In the genomic region with DNA sequence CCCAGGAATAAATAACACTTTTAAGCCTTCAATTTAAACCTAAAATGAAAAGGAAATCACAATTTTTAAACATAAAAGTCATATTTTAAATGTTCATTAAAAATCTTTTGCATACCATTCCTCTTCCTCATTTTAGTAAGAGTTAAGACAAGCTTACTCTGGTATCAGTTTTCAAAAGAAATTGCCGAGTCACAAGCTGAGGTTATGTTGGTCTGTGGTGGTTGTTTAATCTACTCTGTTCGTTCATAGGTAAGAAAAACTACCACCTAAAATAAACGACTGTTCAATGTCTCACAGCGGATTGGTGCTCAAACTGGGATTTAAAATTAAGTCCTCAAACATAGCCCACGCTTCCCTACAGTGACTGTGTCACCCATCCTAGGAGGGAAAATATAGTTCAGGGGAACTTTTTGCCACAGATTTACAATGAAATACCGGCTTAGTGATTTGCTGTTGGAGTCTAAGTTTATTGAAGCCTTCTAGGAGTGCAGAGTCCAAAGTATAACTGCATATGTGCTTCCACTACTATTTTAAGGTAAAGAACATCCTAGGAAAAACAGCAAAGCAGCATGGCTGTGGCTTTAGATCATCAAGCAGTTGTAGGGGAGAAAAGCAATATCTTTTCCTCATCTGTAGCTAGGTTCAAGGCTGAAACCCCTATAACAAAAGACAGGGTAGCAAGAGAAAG, we compare ENCODE assay signal across 12 cellular contexts.
DNase-seq lines count a peak whose midpoint lies in the region; ATAC-seq and TF ChIP-seq lines count a peak whose summit lies in the region.
"Had no signal": no experiment of that assay in that cellular context is flagged by ENCODE, and none has a peak within 500 bp of the region (broad histone marks: within the 10 kb centered on the region; RNA-seq: fewer than 3 reads in every experiment).

No MANE protein-coding gene starts in this region.

- H3K79me2 ChIP-seq in GM23338 (replicated peaks; ENCODE audit: insufficient read depth) (no peaks in the 10 kb centered on the region), trophoblast cell (ENCODE audit: control insufficient read depth, insufficient read depth, low read length, poor library complexity) (no peaks in the 10 kb centered on the region)

- peaks cover 2% of the 10 kb centered on the region for H3K27me3 Mint-ChIP-seq in GM23338 (ENCODE audit: insufficient read depth, low read depth, poor library complexity)
- H3K27me3 Mint-ChIP-seq: activated CD4-positive, alpha-beta T cell treated with anti-CD3 and anti-CD28 coated beads, Interleukin-2, amount 10 ng/mL, durations not matched to agents 24 days and 14 days had no signal

- H3K27me3 ChIP-seq in GM23338 (ENCODE audit: insufficient read depth) (no peaks in the 10 kb centered on the region), trophoblast cell (ENCODE audit: insufficient read depth, low read length) (no peaks in the 10 kb centered on the region)

- H3K36me3 ChIP-seq in GM23338 (ENCODE audit: insufficient read depth) (no peaks in the 10 kb centered on the region), trophoblast cell (ENCODE audit: control insufficient read depth in 1 of 2, insufficient read depth in 2 of 2, low read length in 2 of 2) (no peaks in the 10 kb centered on the region)

- H3K4me2 ChIP-seq in GM23338 (no peak overlapping the region), trophoblast cell (ENCODE audit: low read length) (no peak overlapping the region)

- 0 out of 2 replicates have a peak, but pooled peaks cover 5% of the 10 kb centered on the region for H3K9me2 ChIP-seq in GM23338 (ENCODE audit: insufficient read depth)

- H3K14ac ChIP-seq in trophoblast cell (ENCODE audit: low read length): no peak overlapping the region

- H3K27ac ChIP-seq in GM23338 (ENCODE audit: low read depth) (no peak overlapping the region), trophoblast cell (ENCODE audit: low read depth, low read length) (no peak overlapping the region)

- H3K4me1 ChIP-seq in GM23338 (ENCODE audit: insufficient read depth) (no peaks in the 10 kb centered on the region), trophoblast cell (ENCODE audit: control insufficient read depth in 1 of 2, insufficient read depth in 2 of 2, low read length in 2 of 2) (no peaks in the 10 kb centered on the region)

- H3K27ac Mint-ChIP-seq in GM23338: peak overlapping the region; percentile 81
- H3K27ac Mint-ChIP-seq: activated CD4-positive, alpha-beta T cell treated with anti-CD3 and anti-CD28 coated beads, Interleukin-2, amount 10 ng/mL, durations not matched to agents 24 days and 14 days had no signal

- no peaks in the 10 kb centered on the region for H4K20me1 ChIP-seq in GM23338 (replicated peaks; ENCODE audit: insufficient read depth)

- no peak overlapping the region for H4K12ac ChIP-seq in trophoblast cell (ENCODE audit: low read depth, low read length)

- DNase-seq in GM23338 (ENCODE audit: low spot score) (no peak), OCI-M1 (lab: John Stamatoyannopoulos, UW) (peak; percentile 94), erythroblast (lab: John Stamatoyannopoulos, UW) (peak; percentile 15 to 28), trophoblast cell (no peak), NCI-H2081 (lab: John Stamatoyannopoulos, UW) (no peak), NCI-H1048 (lab: John Stamatoyannopoulos, UW) (no peak)
- DNase-seq in activated CD4-positive, alpha-beta T cell treated with anti-CD3 and anti-CD28 coated beads for 4 hours: no peak
- DNase-seq: activated CD4-positive, alpha-beta T cell treated with anti-CD3 and anti-CD28 coated beads, Interleukin-2, amount 10 ng/mL, durations not matched to agents 24 days and 14 days; cerebellar nuclear complex; NCI-H1417 treated with DMSO at 0.1 percent for 48 hours had no signal

- no peak overlapping the region for H3K18ac ChIP-seq in trophoblast cell (ENCODE audit: low read length)

- no peak for ATAC-seq in GM23338
- no peak for ATAC-seq in HG03159 (IDR thresholded peaks at IDR 0.05; ENCODE audit: unreplicated experiment)
- ATAC-seq: esophagus mucosa had no signal

- H2AK5ac ChIP-seq in trophoblast cell (ENCODE audit: low read length): no peak overlapping the region

- WGBS in trophoblast cell (ENCODE audit: extremely low coverage, insufficient coverage, insufficient read length): no CpG with 5 or more reads among the region's 6 CpGs

- no peak for TF ChIP-seq POLR2A in erythroblast (IDR thresholded peaks at IDR 0.05; ENCODE audit: low read length)

- H3K23ac ChIP-seq in trophoblast cell (ENCODE audit: low read length): no peak overlapping the region

- H3F3A ChIP-seq in GM23338 (replicated peaks; ENCODE audit: low read depth): no peaks in the 10 kb centered on the region

- H3K9me3 Mint-ChIP-seq in GM23338: no peaks in the 10 kb centered on the region
- H3K9me3 Mint-ChIP-seq: activated CD4-positive, alpha-beta T cell treated with anti-CD3 and anti-CD28 coated beads, Interleukin-2, amount 10 ng/mL, durations not matched to agents 24 days and 14 days had no signal

- H3K4me3 ChIP-seq in GM23338 (no peak overlapping the region), trophoblast cell (ENCODE audit: low read depth, low read length) (no peak overlapping the region)

- no peak overlapping the region for H2BK5ac ChIP-seq in trophoblast cell (ENCODE audit: low read depth, low read length, poor library complexity)

- H3K79me1 ChIP-seq in trophoblast cell (ENCODE audit: low read length): no peaks in the 10 kb centered on the region

- H2BK12ac ChIP-seq in trophoblast cell (ENCODE audit: low read length): peak overlapping the region; percentile 31

- no peak overlapping the region for H4K8ac ChIP-seq in trophoblast cell (ENCODE audit: low read depth, low read length)

- no peak overlapping the region for H3K9ac ChIP-seq in trophoblast cell (ENCODE audit: low read length)

- H4K91ac ChIP-seq in trophoblast cell (ENCODE audit: low read depth, low read length): no peak overlapping the region

- no peak overlapping the region for H3K4ac ChIP-seq in trophoblast cell (ENCODE audit: low read depth, low read length)

- H3K4me1 Mint-ChIP-seq in GM23338: no peaks in the 10 kb centered on the region
- H3K4me1 Mint-ChIP-seq: activated CD4-positive, alpha-beta T cell treated with anti-CD3 and anti-CD28 coated beads, Interleukin-2, amount 10 ng/mL, durations not matched to agents 24 days and 14 days had no signal

- no peaks in the 10 kb centered on the region for H3K36me3 Mint-ChIP-seq in GM23338 (ENCODE audit: low read depth)

- H2AFZ ChIP-seq in GM23338 (peak overlapping the region; percentile 6; the same call in 1 of the 2 replicates), trophoblast cell (ENCODE audit: insufficient read depth, low read length, poor library complexity) (no peak overlapping the region)

- no peak for TF ChIP-seq CTCF in GM23338 (conservative IDR thresholded peaks at IDR 0.05; ENCODE audit: low read depth in 2 of 2)

- no peaks in the 10 kb centered on the region for H3K9me3 ChIP-seq in trophoblast cell (ENCODE audit: insufficient read depth, low read depth, low read length)

- no peak overlapping the region for H2BK120ac ChIP-seq in trophoblast cell (ENCODE audit: insufficient read depth, low read length, poor library complexity)

- no peak overlapping the region for H3K4me3 Mint-ChIP-seq in GM23338
- H3K4me3 Mint-ChIP-seq: activated CD4-positive, alpha-beta T cell treated with anti-CD3 and anti-CD28 coated beads, Interleukin-2, amount 10 ng/mL, durations not matched to agents 24 days and 14 days had no signal

TF ChIP-seq in GM23338, 12 proteins besides CTCF, POLR2A, EP300 and RAD21 (continues in another document):
- no peak for TF ChIP-seq POLR2AphosphoS5 (IDR thresholded peaks at IDR 0.05; ENCODE audit: low read depth)
- no peak for TF ChIP-seq STAT1 (IDR thresholded peaks at IDR 0.05; ENCODE audit: unreplicated experiment)
- no peak for TF ChIP-seq CREB1 (CRISPR knock-in tag; IDR thresholded peaks at IDR 0.05; ENCODE audit: low read depth)

Comparison
In these comparisons a context has a peak if more than half of its experiments do, and no peak if none do; other contexts are left out.
1. DNase-seq: peak in OCI-M1 (single experiment) and erythroblast (2 of 2); none in GM23338 (single experiment), trophoblast cell (0 of 2), NCI-H2081 (0 of 2), activated CD4-positive, alpha-beta T cell treated with anti-CD3 and anti-CD28 coated beads for 4 hours (0 of 2) and NCI-H1048 (single experiment).